In the genomic region with DNA sequence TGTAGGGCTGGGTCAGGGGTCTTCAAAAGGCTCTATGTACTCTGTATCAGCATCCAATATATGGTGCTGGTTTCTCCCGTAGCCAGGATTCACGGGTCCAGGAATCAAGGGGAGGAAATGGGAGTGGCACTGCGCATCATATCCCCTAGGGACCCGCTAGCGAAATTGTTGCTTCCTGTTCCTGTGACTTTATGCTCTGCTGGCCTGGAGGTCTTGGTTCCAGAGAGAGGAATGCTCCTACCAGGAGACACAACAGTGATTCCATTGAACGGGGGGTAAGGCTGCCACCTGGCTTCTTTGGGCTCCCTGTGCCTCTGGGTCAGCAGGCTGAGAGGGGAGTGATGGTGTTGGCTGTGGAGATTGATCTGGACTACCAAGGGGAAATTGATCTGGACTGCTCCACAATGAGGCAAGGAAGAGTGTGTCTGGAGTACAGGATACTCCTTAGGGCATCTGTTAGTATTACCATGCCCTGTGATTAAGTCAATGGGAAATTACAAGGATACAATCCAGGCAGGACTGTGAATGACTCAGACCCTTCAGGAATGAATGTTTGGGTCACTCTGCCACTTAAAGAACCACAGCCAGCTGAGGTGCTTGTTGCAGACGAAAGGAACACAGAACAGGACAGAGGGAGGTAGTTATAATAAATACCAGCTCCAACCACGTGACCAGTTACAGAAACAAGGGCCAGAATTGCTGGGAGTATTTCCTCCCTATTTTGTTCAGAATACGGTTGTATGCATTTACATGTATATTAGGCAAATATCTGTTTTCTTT, we compare ENCODE assay signal across 8 cellular contexts. TPM values are rescaled to one million over a fixed set of nuclear protein-coding genes. Genes with fewer than 3 reads are reported as not detected.
A peak's percentile ranks its signal among the peaks of the same experiment; 100 is the strongest.
DNase-seq lines count a peak whose midpoint lies in the region; ATAC-seq and TF ChIP-seq lines count a peak whose summit lies in the region.

No MANE protein-coding gene starts in this region.

- no peak overlapping the region for H3K4me3 ChIP-seq in DND-41 (ENCODE audit: low read depth in 1 of 2, low read length in 2 of 2)

- no peaks in the 10 kb centered on the region for H3K9me3 ChIP-seq in DND-41 (ENCODE audit: insufficient read depth, low read length, severe bottlenecking)

- no peak overlapping the region for H3K4me2 ChIP-seq in DND-41 (ENCODE audit: insufficient read depth, low read length)

- H3K27ac ChIP-seq in DND-41 (ENCODE audit: low read length) = peak overlapping the region; percentile 56

- peaks cover 6% of the 10 kb centered on the region for H3K4me1 Mint-ChIP-seq in activated CD8-positive, alpha-beta T cell treated with anti-CD3 and anti-CD28 coated beads for 36 hours (ENCODE audit: low read depth)

- TF ChIP-seq CTCF in DND-41 (IDR thresholded peaks at IDR 0.05; ENCODE audit: borderline replicate concordance, extremely low read depth, low read length, poor library complexity, severe bottlenecking) (no peak), GM10248 (IDR thresholded peaks at IDR 0.05; ENCODE audit: control extremely low read depth, extremely low read depth, low read depth, missing control alignments) (no peak)
- no peak for TF ChIP-seq CTCF in activated CD8-positive, alpha-beta T cell treated with anti-CD3 and anti-CD28 coated beads for 36 hours (IDR thresholded peaks at IDR 0.05)

- intact Hi-C loops in activated CD8-positive, alpha-beta T cell treated with anti-CD3 and anti-CD28 coated beads for 36 hours (cut with micrococcal nuclease) = no loop called here

- H3K9me3 Mint-ChIP-seq in activated CD8-positive, alpha-beta T cell treated with anti-CD3 and anti-CD28 coated beads for 36 hours = no peaks in the 10 kb centered on the region

- DNase-seq in DND-41 = no peak
- DNase-seq in RPMI7951 (ENCODE audit: low read depth) = peak; percentile 96
- peak; percentile 94 for DNase-seq in fibroblast of peridontal ligament (ENCODE audit: extremely low read depth)
- peak; percentile 99 for DNase-seq in renal cortical epithelial cell (ENCODE audit: low read depth)
- no peak for DNase-seq in SIG-M5 treated with dmso at 0.1 percent for 504 hours (lab: John Stamatoyannopoulos, UW; ENCODE audit: unreplicated experiment)
- DNase-seq in activated CD8-positive, alpha-beta T cell treated with anti-CD3 and anti-CD28 coated beads for 36 hours = no peak
- DNase-seq in GM10248 (ENCODE audit: extremely low spot score) = no peak
- no peak for DNase-seq in central memory CD4-positive, alpha-beta T cell

- H3K9ac ChIP-seq in DND-41 (ENCODE audit: low read depth, low read length) = no peak overlapping the region

- H3K27ac Mint-ChIP-seq in activated CD8-positive, alpha-beta T cell treated with anti-CD3 and anti-CD28 coated beads for 36 hours = no peak overlapping the region

- H3K36me3 Mint-ChIP-seq in activated CD8-positive, alpha-beta T cell treated with anti-CD3 and anti-CD28 coated beads for 36 hours (ENCODE audit: low read depth) = no peaks in the 10 kb centered on the region

- ATAC-seq in DND-41 (ENCODE audit: insufficient read depth, low read depth) = peak; percentile 20; the same call in 1 of the 3 replicates
- ATAC-seq in activated CD8-positive, alpha-beta T cell treated with anti-CD3 and anti-CD28 coated beads for 36 hours = no peak

- no peak overlapping the region for H3K4me3 Mint-ChIP-seq in activated CD8-positive, alpha-beta T cell treated with anti-CD3 and anti-CD28 coated beads for 36 hours

- H3K4me1 ChIP-seq in DND-41 (ENCODE audit: insufficient read depth, low read length) = peaks cover 38% of the 10 kb centered on the region

- peaks cover 92% of the 10 kb centered on the region for H4K20me1 ChIP-seq in DND-41 (ENCODE audit: insufficient read depth, low read length)

- POLR2A ChIA-PET in activated CD8-positive, alpha-beta T cell treated with anti-CD3 and anti-CD28 coated beads for 36 hours (lab: Charles Lee) = no interaction called here
- POLR2A ChIA-PET in GM10248 (lab: Yijun Ruan, JAX) = no interaction called here

- H2AFZ ChIP-seq in DND-41 (ENCODE audit: low read depth, low read length) = no peak overlapping the region

- H3K27me3 ChIP-seq in DND-41 (ENCODE audit: insufficient read depth, low read length, poor library complexity) = no peaks in the 10 kb centered on the region

- CTCF ChIA-PET in activated CD8-positive, alpha-beta T cell treated with anti-CD3 and anti-CD28 coated beads for 36 hours (lab: Charles Lee) = no interaction called here
- CTCF ChIA-PET in GM10248 (lab: Yijun Ruan, JAX) = interaction anchor here (1.5 kb wide), 1 partner anchor 22 kb away, joined by 4 read pairs; no protein-coding TSS in a partner anchor

- peaks cover 99% of the 10 kb centered on the region for H3K79me2 ChIP-seq in DND-41 (ENCODE audit: insufficient read depth, low read length)

- H3K36me3 ChIP-seq in DND-41 (ENCODE audit: insufficient read depth, low read length) = peaks cover 40% of the 10 kb centered on the region

- H3K27me3 Mint-ChIP-seq in activated CD8-positive, alpha-beta T cell treated with anti-CD3 and anti-CD28 coated beads for 36 hours = no peaks in the 10 kb centered on the region

RNA-seq across cellular contexts. Expression of a gene that starts 10.2 kb away (rescaled TPM):
- 7.6 and 10.3 TPM in 2 replicates for total RNA-seq in RPMI7951 (2014; rRNA removed; shearing (Covaris generic))
- 22.4 and 34.7 TPM in 2 replicates for total RNA-seq in renal cortical epithelial cell
- 1 to 10 TPM; 1.1 to 1.5 TPM for total RNA-seq in activated CD8-positive, alpha-beta T cell treated with anti-CD3 and anti-CD28 coated beads for 36 hours

Comparison
In these comparisons a context has a peak if more than half of its experiments do, and no peak if none do; other contexts are left out.
1. DNase-seq: peak in RPMI7951 (single experiment), fibroblast of peridontal ligament (single experiment) and renal cortical epithelial cell (single experiment); none in DND-41 (single experiment), SIG-M5 treated with dmso at 0.1 percent for 504 hours (single experiment), activated CD8-positive, alpha-beta T cell treated with anti-CD3 and anti-CD28 coated beads for 36 hours (single experiment), GM10248 (single experiment) and central memory CD4-positive, alpha-beta T cell (single experiment).